ENCODE assay signal across 8 cellular contexts in the genomic region with DNA sequence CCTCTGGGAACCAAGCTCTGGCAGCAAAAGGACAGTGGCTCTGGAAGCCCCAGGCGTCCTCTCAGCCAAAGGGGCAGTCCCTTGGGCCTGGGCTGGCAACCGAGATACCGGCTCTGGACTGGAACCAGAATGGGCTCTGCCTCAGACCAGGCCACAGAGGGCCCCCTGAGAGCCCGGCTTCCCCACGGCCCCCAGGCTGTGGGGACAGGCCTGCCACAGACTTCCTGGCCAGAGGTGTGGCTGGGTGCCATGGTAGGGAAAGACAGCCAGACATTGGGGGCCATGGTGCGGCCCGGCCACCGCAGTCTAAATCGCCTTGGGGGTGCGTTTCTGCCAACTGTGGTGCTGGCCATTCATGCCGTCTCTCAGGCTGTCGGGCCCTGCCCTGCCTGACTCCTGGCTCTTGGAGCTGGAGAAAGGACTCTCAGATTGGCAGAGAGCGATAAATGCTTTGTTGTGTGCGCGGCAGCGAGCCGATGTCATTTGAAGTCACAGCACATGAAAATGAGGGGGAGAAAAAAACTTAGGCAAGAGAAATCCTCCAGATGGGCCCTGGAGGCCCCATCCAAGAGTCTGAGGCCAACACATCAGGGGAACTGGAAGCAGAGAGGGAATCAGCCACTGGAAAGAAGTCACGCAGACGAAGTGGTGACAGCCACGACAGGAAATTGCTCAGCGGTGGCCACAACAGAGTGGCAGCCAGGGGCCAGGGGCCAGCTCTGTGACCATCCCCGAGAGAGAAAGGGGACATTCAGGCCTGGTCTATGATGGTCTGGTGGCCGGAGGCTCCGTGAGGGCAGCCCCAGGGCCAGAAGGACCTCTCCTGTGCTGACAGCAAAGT. TPM values are rescaled to one million over a fixed set of nuclear protein-coding genes. Genes with fewer than 3 reads are reported as not detected.
A peak's percentile ranks its signal among the peaks of the same experiment; 100 is the strongest.
DNase-seq lines count a peak whose midpoint lies in the region; ATAC-seq and TF ChIP-seq lines count a peak whose summit lies in the region.

No MANE protein-coding gene starts in this region.

- H3K4me3 ChIP-seq in AG04450 (ENCODE audit: low read depth, low read length), result no peak overlapping the region
- no peak overlapping the region for H3K4me3 ChIP-seq in NT2/D1 (ENCODE audit: insufficient read length, low read depth)

- peak overlapping the region; percentile 53 for H3K27ac Mint-ChIP-seq in endothelial cell (ENCODE audit: unreplicated experiment)
- peak overlapping the region; percentile 70 to 85 for H3K27ac Mint-ChIP-seq in natural killer cell treated with Interleukin-12 subunit alpha and Interleukin-12 subunit beta and Interleukin-15 and Interleukin-18, amount 100 ng/mL, for 72 hours
- H3K27ac Mint-ChIP-seq in activated T-helper 2 cell treated with anti-CD3 and anti-CD28 coated beads, Interferon-gamma antibody, Interleukin-2, Interleukin-4, amounts not matched to agents 10 μg/mL and 5 μg/mL and 100 μg/mL, durations not matched to agents 14 hours and 24 hours and 36 hours, result no peak overlapping the region

- H3K27me3 Mint-ChIP-seq in endothelial cell (ENCODE audit: unreplicated experiment), result peaks cover 13% of the 10 kb centered on the region
- H3K27me3 Mint-ChIP-seq in natural killer cell treated with Interleukin-12 subunit alpha and Interleukin-12 subunit beta and Interleukin-15 and Interleukin-18, amount 100 ng/mL, for 72 hours, result no peaks in the 10 kb centered on the region
- no peaks in the 10 kb centered on the region for H3K27me3 Mint-ChIP-seq in activated T-helper 2 cell treated with anti-CD3 and anti-CD28 coated beads, Interferon-gamma antibody, Interleukin-2, Interleukin-4, amounts not matched to agents 10 μg/mL and 5 μg/mL and 100 μg/mL, durations not matched to agents 14 hours and 24 hours and 36 hours (ENCODE audit: low read depth)

- CTCF ChIA-PET in AG04450 (lab: Charles Lee), result interaction anchor here (1.8 to 2.9 kb wide), 3 partner anchors 12 to 21 kb away, joined by 7 to 12 read pairs (median 10); no protein-coding TSS in a partner anchor

- H3K27me3 ChIP-seq in AG04450 (ENCODE audit: control insufficient read depth, insufficient read depth, low read length) (no peaks in the 10 kb centered on the region), NT2/D1 (ENCODE audit: insufficient read depth, insufficient read length) (no peaks in the 10 kb centered on the region)

- no peak for DNase-seq in AG04450 (ENCODE audit: low read depth, low spot score)
- no peak for DNase-seq in NT2/D1 (ENCODE audit: low read depth, low spot score)
- DNase-seq in endothelial cell (ENCODE audit: low spot score), result no peak
- no peak for DNase-seq in natural killer cell treated with Interleukin-12 subunit alpha and Interleukin-12 subunit beta and Interleukin-15 and Interleukin-18, amount 100 ng/mL, for 72 hours (ENCODE audit: low spot score)
- no peak for DNase-seq in GM10266 (ENCODE audit: extremely low spot score)
- no peak for DNase-seq in NCI-H2029 (lab: John Stamatoyannopoulos, UW)
- DNase-seq in activated T-helper 2 cell treated with anti-CD3 and anti-CD28 coated beads, Interferon-gamma antibody, Interleukin-2, Interleukin-4, amounts not matched to agents 10 μg/mL and 5 μg/mL and 100 μg/mL, durations not matched to agents 14 hours and 24 hours and 36 hours (ENCODE audit: low spot score), result no peak

- H3K4me1 ChIP-seq in NT2/D1 (ENCODE audit: insufficient read depth, insufficient read length), result peaks cover 51% of the 10 kb centered on the region

- H3K4me1 Mint-ChIP-seq in endothelial cell (ENCODE audit: unreplicated experiment), result peaks cover 23% of the 10 kb centered on the region
- peaks cover 37 to 43% of the 10 kb centered on the region in 2 donors for H3K4me1 Mint-ChIP-seq in natural killer cell treated with Interleukin-12 subunit alpha and Interleukin-12 subunit beta and Interleukin-15 and Interleukin-18, amount 100 ng/mL, for 72 hours (ENCODE audit: low read depth in 2 of 2)
- H3K4me1 Mint-ChIP-seq in activated T-helper 2 cell treated with anti-CD3 and anti-CD28 coated beads, Interferon-gamma antibody, Interleukin-2, Interleukin-4, amounts not matched to agents 10 μg/mL and 5 μg/mL and 100 μg/mL, durations not matched to agents 14 hours and 24 hours and 36 hours (ENCODE audit: low read depth), result peaks cover 42% of the 10 kb centered on the region

- TF ChIP-seq CTCF in AG04450 (IDR thresholded peaks at IDR 0.05; ENCODE audit: low read depth, low read length), result no peak
- no peak for TF ChIP-seq CTCF in endothelial cell (IDR thresholded peaks at IDR 0.05; ENCODE audit: unreplicated experiment)
- no peak for TF ChIP-seq CTCF in GM10266 (IDR thresholded peaks at IDR 0.05; ENCODE audit: control insufficient read depth, insufficient read depth, low read depth, missing control alignments)

- ATAC-seq in natural killer cell treated with Interleukin-12 subunit alpha and Interleukin-12 subunit beta and Interleukin-15 and Interleukin-18, amount 100 ng/mL, for 72 hours, result no peak
- ATAC-seq in HG03378 (IDR thresholded peaks at IDR 0.05; ENCODE audit: unreplicated experiment), result no peak

- peak overlapping the region; percentile 64 for H3K4me3 Mint-ChIP-seq in endothelial cell (ENCODE audit: unreplicated experiment)
- H3K4me3 Mint-ChIP-seq in natural killer cell treated with Interleukin-12 subunit alpha and Interleukin-12 subunit beta and Interleukin-15 and Interleukin-18, amount 100 ng/mL, for 72 hours, result peak overlapping the region; percentile 70
- H3K4me3 Mint-ChIP-seq in activated T-helper 2 cell treated with anti-CD3 and anti-CD28 coated beads, Interferon-gamma antibody, Interleukin-2, Interleukin-4, amounts not matched to agents 10 μg/mL and 5 μg/mL and 100 μg/mL, durations not matched to agents 14 hours and 24 hours and 36 hours (ENCODE audit: low read depth), result no peak overlapping the region

- POLR2A ChIA-PET in AG04450 (lab: Yijun Ruan, JAX), result interaction anchor here (0.5 to 1.6 kb wide), 3 partner anchors 17 to 97 kb away, joined by 3 to 15 read pairs (median 12); no protein-coding TSS in a partner anchor

- H3K9me3 ChIP-seq in AG04450 (ENCODE audit: control insufficient read depth, insufficient read depth, low read length), result no peaks in the 10 kb centered on the region; the same call in 1 of the 2 replicates
- no peaks in the 10 kb centered on the region for H3K9me3 ChIP-seq in NT2/D1 (ENCODE audit: insufficient read depth, low read length)

- H3K9ac ChIP-seq in NT2/D1 (ENCODE audit: insufficient read length, low read depth), result peak overlapping the region; percentile 33

- H3K36me3 Mint-ChIP-seq in endothelial cell (ENCODE audit: low read depth, unreplicated experiment), result peaks cover 8% of the 10 kb centered on the region
- no peaks in the 10 kb centered on the region for H3K36me3 Mint-ChIP-seq in natural killer cell treated with Interleukin-12 subunit alpha and Interleukin-12 subunit beta and Interleukin-15 and Interleukin-18, amount 100 ng/mL, for 72 hours
- H3K36me3 Mint-ChIP-seq in activated T-helper 2 cell treated with anti-CD3 and anti-CD28 coated beads, Interferon-gamma antibody, Interleukin-2, Interleukin-4, amounts not matched to agents 10 μg/mL and 5 μg/mL and 100 μg/mL, durations not matched to agents 14 hours and 24 hours and 36 hours (ENCODE audit: low read depth), result peaks cover 11% of the 10 kb centered on the region

- peaks cover 35% of the 10 kb centered on the region for H3K36me3 ChIP-seq in NT2/D1 (ENCODE audit: insufficient read depth, insufficient read length, low read length)

- intact Hi-C loops in activated T-helper 2 cell treated with anti-CD3 and anti-CD28 coated beads, Interferon-gamma antibody, Interleukin-2, Interleukin-4, amounts not matched to agents 10 μg/mL and 5 μg/mL and 100 μg/mL, durations not matched to agents 14 hours and 24 hours and 36 hours (cut with micrococcal nuclease), result no loop called here

- peak overlapping the region; percentile 90 for H3K27ac ChIP-seq in AG04450 (ENCODE audit: low read depth, low read length)

- H3K9me3 Mint-ChIP-seq in endothelial cell (ENCODE audit: unreplicated experiment), result no peaks in the 10 kb centered on the region
- H3K9me3 Mint-ChIP-seq in natural killer cell treated with Interleukin-12 subunit alpha and Interleukin-12 subunit beta and Interleukin-15 and Interleukin-18, amount 100 ng/mL, for 72 hours, result no peaks in the 10 kb centered on the region
- H3K9me3 Mint-ChIP-seq in activated T-helper 2 cell treated with anti-CD3 and anti-CD28 coated beads, Interferon-gamma antibody, Interleukin-2, Interleukin-4, amounts not matched to agents 10 μg/mL and 5 μg/mL and 100 μg/mL, durations not matched to agents 14 hours and 24 hours and 36 hours, result no peaks in the 10 kb centered on the region

RNA-seq across cellular contexts. Expression of a gene that starts 26.5 kb away (rescaled TPM):
- polyA plus RNA-seq in AG04450 (2011; rRNA removed), result 40.2 and 57.9 TPM in 2 replicates
- 34.1 and 38.5 TPM in 2 replicates for polyA minus RNA-seq in AG04450 (2011; rRNA and poly(A)+ RNA removed)
- total RNA-seq in endothelial cell (ENCODE audit: unreplicated experiment), result 128 TPM
- 10 to 100 TPM; 47.0 to 50.8 TPM for total RNA-seq in natural killer cell treated with Interleukin-12 subunit alpha and Interleukin-12 subunit beta and Interleukin-15 and Interleukin-18, amount 100 ng/mL, for 72 hours
- 49.2 and 56.3 TPM in 2 replicates for total RNA-seq in activated T-helper 2 cell treated with anti-CD3 and anti-CD28 coated beads, Interferon-gamma antibody, Interleukin-2, Interleukin-4, amounts not matched to agents 10 μg/mL and 5 μg/mL and 100 μg/mL, durations not matched to agents 14 hours and 24 hours and 36 hours

RNA-seq across cellular contexts. Expression of a gene that starts 28.6 kb away (rescaled TPM):
- polyA plus RNA-seq in AG04450 (2011; rRNA removed), result 5.0 and 6.0 TPM in 2 replicates
- 5.1 and 6.6 TPM in 2 replicates for polyA minus RNA-seq in AG04450 (2011; rRNA and poly(A)+ RNA removed)
- total RNA-seq in endothelial cell (ENCODE audit: unreplicated experiment), result 29.8 TPM
- total RNA-seq in natural killer cell treated with Interleukin-12 subunit alpha and Interleukin-12 subunit beta and Interleukin-15 and Interleukin-18, amount 100 ng/mL, for 72 hours, result 100 to 1,000 TPM in 1 of 2 donors, 10 to 100 TPM in 1; 54.6 to 125 TPM
- total RNA-seq in activated T-helper 2 cell treated with anti-CD3 and anti-CD28 coated beads, Interferon-gamma antibody, Interleukin-2, Interleukin-4, amounts not matched to agents 10 μg/mL and 5 μg/mL and 100 μg/mL, durations not matched to agents 14 hours and 24 hours and 36 hours, result 81.9 and 87.8 TPM in 2 replicates

RNA-seq across cellular contexts. Expression of a gene that starts 30.5 kb away (rescaled TPM):
- polyA plus RNA-seq in AG04450 (2011; rRNA removed), result 5.1 and 6.5 TPM in 2 replicates
- 6.7 TPM in 2 replicates for polyA minus RNA-seq in AG04450 (2011; rRNA and poly(A)+ RNA removed)
- 18.3 TPM for total RNA-seq in endothelial cell (ENCODE audit: unreplicated experiment)
- 10 to 100 TPM; 28.3 to 73.5 TPM for total RNA-seq in natural killer cell treated with Interleukin-12 subunit alpha and Interleukin-12 subunit beta and Interleukin-15 and Interleukin-18, amount 100 ng/mL, for 72 hours
- 19.3 and 20.2 TPM in 2 replicates for total RNA-seq in activated T-helper 2 cell treated with anti-CD3 and anti-CD28 coated beads, Interferon-gamma antibody, Interleukin-2, Interleukin-4, amounts not matched to agents 10 μg/mL and 5 μg/mL and 100 μg/mL, durations not matched to agents 14 hours and 24 hours and 36 hours

RNA-seq across cellular contexts. Expression of a gene that starts 35.2 kb away (rescaled TPM):
- polyA plus RNA-seq in AG04450 (2011; rRNA removed), result 5.3 and 7.4 TPM in 2 replicates
- 5.3 and 7.5 TPM in 2 replicates for polyA minus RNA-seq in AG04450 (2011; rRNA and poly(A)+ RNA removed)
- 66.2 TPM for total RNA-seq in endothelial cell (ENCODE audit: unreplicated experiment)
- 10 to 100 TPM in 1 of 2 donors, 1 to 10 TPM in 1; 7.3 to 12.8 TPM for total RNA-seq in natural killer cell treated with Interleukin-12 subunit alpha and Interleukin-12 subunit beta and Interleukin-15 and Interleukin-18, amount 100 ng/mL, for 72 hours
- 15.4 and 17.1 TPM in 2 replicates for total RNA-seq in activated T-helper 2 cell treated with anti-CD3 and anti-CD28 coated beads, Interferon-gamma antibody, Interleukin-2, Interleukin-4, amounts not matched to agents 10 μg/mL and 5 μg/mL and 100 μg/mL, durations not matched to agents 14 hours and 24 hours and 36 hours
